ENCODE assay signal across 1 cellular context in genomic region chr11:22340803-22341581, GRCh38.
TF ChIP-seq lines count a peak whose summit lies in the region.

No MANE protein-coding gene starts in this region.

TF ChIP-seq in H1, 55 proteins besides CTCF, POLR2A, EP300 and RAD21:
- TF ChIP-seq SIN3A (conservative IDR thresholded peaks at IDR 0.05 in 1 of 2, IDR thresholded peaks at IDR 0.05 in 1 of 2; ENCODE audit: low read depth in 1 of 2, low read length in 2 of 2) = 0 out of 4 replicates have a peak, but pooled peaks of 1 of the 2 experiments have one; percentile 6
- TF ChIP-seq, protein P1, sequence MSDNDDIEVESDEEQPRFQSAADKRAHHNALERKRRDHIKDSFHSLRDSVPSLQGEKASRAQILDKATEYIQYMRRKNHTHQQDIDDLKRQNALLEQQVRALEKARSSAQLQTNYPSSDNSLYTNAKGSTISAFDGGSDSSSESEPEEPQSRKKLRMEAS (IDR thresholded peaks at IDR 0.05) = peak; percentile 33; the same call in 1 of the 2 replicates
- TF ChIP-seq RXRA (IDR thresholded peaks at IDR 0.05; ENCODE audit: insufficient read depth, low read depth, low read length) = no peak
- no peak for TF ChIP-seq RNF2 (IDR thresholded peaks at IDR 0.05; ENCODE audit: borderline replicate concordance, low read depth, low read length, missing control alignments, poor library complexity, severe bottlenecking)
- TF ChIP-seq KDM4A (IDR thresholded peaks at IDR 0.05; ENCODE audit: low read depth, low read length, severe bottlenecking) = peak; percentile 61
- TF ChIP-seq SUZ12 (IDR thresholded peaks at IDR 0.05; ENCODE audit: low read length) = peak; percentile 58
- 0 out of 2 replicates have a peak, but pooled peaks have one; percentile 7 for TF ChIP-seq CREB1 (IDR thresholded peaks at IDR 0.05)
- 0 out of 2 replicates have a peak, but pooled peaks have one; percentile 4 for TF ChIP-seq RBBP5 (IDR thresholded peaks at IDR 0.05; ENCODE audit: borderline replicate concordance, low read depth, low read length)
- TF ChIP-seq ASH2L (IDR thresholded peaks at IDR 0.05; ENCODE audit: low read length) = peak; percentile 87
